In the genomic region with DNA sequence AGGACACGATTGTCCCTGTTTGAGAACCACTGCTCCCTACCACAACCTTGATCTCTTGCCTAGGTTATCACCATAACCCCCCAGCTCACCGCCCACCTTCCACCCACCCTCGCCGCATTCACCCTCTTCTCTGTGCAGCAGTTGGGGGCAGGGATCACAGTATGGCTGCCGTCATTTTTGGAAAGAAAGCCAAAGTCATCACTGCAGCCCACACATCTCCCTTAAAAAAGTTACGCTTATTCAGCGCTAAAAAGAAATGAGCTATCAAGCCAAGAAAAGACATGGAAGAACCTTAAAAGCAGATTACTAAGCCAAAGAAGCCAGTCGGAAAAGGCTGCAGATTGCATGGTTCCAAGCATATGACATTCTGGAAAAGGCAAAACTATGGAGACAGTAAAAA, we compare ENCODE assay signal across 30 cellular contexts. TPM values are rescaled to one million over a fixed set of nuclear protein-coding genes. Genes with fewer than 3 reads are reported as not detected.
"Had no signal": no experiment of that assay in that cellular context is flagged by ENCODE, and none has a peak within 500 bp of the region (broad histone marks: within the 10 kb centered on the region; RNA-seq: fewer than 3 reads in every experiment).

No MANE protein-coding gene starts in this region.

- H3K4me2 ChIP-seq: hepatocyte had no signal

- H3K27me3 ChIP-seq: colonic mucosa, esophagus squamous epithelium, heart left ventricle, hepatocyte, left lung, spleen, suprapubic skin, thyroid gland had no signal

- FAIRE-seq: endothelial cell of umbilical vein, frontal cortex, islet of Langerhans had no signal

- H3K9me3 ChIP-seq: colonic mucosa, esophagus squamous epithelium, heart left ventricle, left lung, mucosa of descending colon, prostate gland, suprapubic skin, thyroid gland had no signal

- H3K27ac ChIP-seq: colonic mucosa, esophagus squamous epithelium, heart left ventricle, hepatocyte, left lung, prostate gland, skin epidermis, spleen, suprapubic skin, thyroid gland had no signal

- DNase-seq: colonic mucosa; effector memory CD4-positive, alpha-beta T cell; esophagus squamous epithelium; heart left ventricle; left cardiac atrium; mesenchymal stem cell; mucosa of descending colon; naive B cell; spleen; stimulated activated CD4-positive, alpha-beta T cell treated with anti-CD3 and anti-CD28 coated beads, Interleukin-2, amount 100 ng/mL, for 48 hours; stimulated activated naive B cell treated with anti-CD40 and anti-IgM and Interleukin-4, amounts not matched to agents 10 μg/mL and 1 μg/mL and 100 μg/mL, for 72 hours; thyroid gland; trophoblast cell had no signal

- H3K4me1 ChIP-seq: colonic mucosa, heart left ventricle, left lung, prostate gland, suprapubic skin, thyroid gland had no signal

- H3K36me3 ChIP-seq: colonic mucosa had no signal

- ATAC-seq: heart left ventricle; left cardiac atrium; left lung; mucosa of descending colon; natural killer cell treated with Interleukin-12 subunit alpha and Interleukin-12 subunit beta and Interleukin-15 and Interleukin-18, amount 100 ng/mL, for 72 hours; right cardiac atrium; stimulated activated naive B cell treated with anti-CD40 and anti-IgM and Interleukin-4, amounts not matched to agents 10 μg/mL and 1 μg/mL and 100 μg/mL, for 72 hours had no signal

- H2AFZ ChIP-seq: hepatocyte had no signal

- H3K79me2 ChIP-seq: hepatocyte had no signal

- H3K4me3 ChIP-seq: colonic mucosa, esophagus squamous epithelium, heart left ventricle, hepatocyte, left lung, mucosa of descending colon, prostate gland, skin epidermis, spleen, suprapubic skin, thyroid gland had no signal

RNA-seq across cellular contexts. Expression of a gene that starts 55.8 kb away (rescaled TPM):
- total RNA-seq: chondrocyte, endothelial cell of umbilical vein, epithelial cell of proximal tubule, frontal cortex, kidney epithelial cell, lung microvascular endothelial cell, mesothelial cell of epicardium, osteocyte, prostate gland, renal cortical epithelial cell, suprapubic skin had no signal
- polyA plus RNA-seq: endothelial cell of umbilical vein had no signal
